ENCODE assay signal across 8 cellular contexts in genomic region chr2:46315103-46315890, GRCh38. TPM values are rescaled to one million over a fixed set of nuclear protein-coding genes. Genes with fewer than 3 reads are reported as not detected.
DNase-seq lines count a peak whose midpoint lies in the region; ATAC-seq and TF ChIP-seq lines count a peak whose summit lies in the region.

No MANE protein-coding gene starts in this region.

- H3K4me2 ChIP-seq in hepatocyte: peak overlapping the region; percentile 20

- H3K9me2 ChIP-seq in hepatocyte (replicated peaks; ENCODE audit: insufficient read depth): no peaks in the 10 kb centered on the region

- DNase-seq in stimulated activated CD4-positive, alpha-beta T cell treated with anti-CD3 and anti-CD28 coated beads, Interleukin-1b, Interleukin-23, amount 100 ng/mL, for 48 hours: peak; percentile 22
- DNase-seq in stimulated activated CD4-positive, alpha-beta T cell treated with anti-CD3 and anti-CD28 coated beads, Interleukin-4, amount 100 ng/mL, for 4 hours: no peak
- peak; percentile 6 for DNase-seq in activated T-helper 9 cell treated with anti-CD3 and anti-CD28 coated beads, Interleukin-2, amount 50 U/mL, for 16 hours (ENCODE audit: low read depth)
- peak; percentile 84 for DNase-seq in hepatocyte (ENCODE audit: low spot score)

- no peak overlapping the region for H3K4me3 ChIP-seq in hepatocyte
- H3K4me3 ChIP-seq in subcutaneous abdominal adipose tissue (ENCODE audit: low read depth in 1 of 5, low read length in 5 of 5): no peak overlapping the region

- peaks cover 28% of the 10 kb centered on the region for H3K4me1 ChIP-seq in hepatocyte (ENCODE audit: insufficient read depth)
- peaks cover 14 to 97% (median 62%) of the 10 kb centered on the region in 5 donors for H3K4me1 ChIP-seq in subcutaneous abdominal adipose tissue (ENCODE audit: control insufficient read depth in 5 of 5, insufficient read depth in 5 of 5, low read length in 5 of 5)

- ATAC-seq in HG02973 (IDR thresholded peaks at IDR 0.05; ENCODE audit: unreplicated experiment): no peak
- no peak for ATAC-seq in HG02571 (IDR thresholded peaks at IDR 0.05; ENCODE audit: unreplicated experiment)
- ATAC-seq in HG02798 (IDR thresholded peaks at IDR 0.05; ENCODE audit: poor library complexity, unreplicated experiment): no peak

- H3K27ac ChIP-seq in hepatocyte (peak overlapping the region; percentile 24), subcutaneous abdominal adipose tissue (ENCODE audit: low read depth, low read length) (peak overlapping the region; percentile 86)

- H3K9me3 ChIP-seq in hepatocyte (ENCODE audit: low read depth) (no peaks in the 10 kb centered on the region), subcutaneous abdominal adipose tissue (ENCODE audit: control insufficient read depth in 5 of 5, low read length in 5 of 5) (no peaks in the 10 kb centered on the region)

- no peaks in the 10 kb centered on the region for H3K36me3 ChIP-seq in hepatocyte (replicated peaks; ENCODE audit: insufficient read depth, low read depth)
- H3K36me3 ChIP-seq in subcutaneous abdominal adipose tissue (ENCODE audit: control insufficient read depth in 5 of 5, insufficient read depth in 5 of 5, low read length in 5 of 5): peaks cover 0 to 7% (median 0%) of the 10 kb centered on the region in 5 donors

- H3K27me3 ChIP-seq in hepatocyte (no peaks in the 10 kb centered on the region), subcutaneous abdominal adipose tissue (ENCODE audit: control insufficient read depth in 5 of 5, insufficient read depth in 4 of 5, low read length in 5 of 5) (peaks cover 0 to 5% (median 0%) of the 10 kb centered on the region in 5 donors)

- no peak overlapping the region for H2AFZ ChIP-seq in hepatocyte

- H3K79me2 ChIP-seq in hepatocyte: peaks cover 88% of the 10 kb centered on the region

- WGBS in hepatocyte (ENCODE audit: low lambda C conversion rate, missing lambda C conversion rate): 65% methylated on average over 11 of the region's 11 CpGs

- H3K9ac ChIP-seq in subcutaneous abdominal adipose tissue (ENCODE audit: low read length in 5 of 5): peak overlapping the region in 4 of 5 donors; percentile 2 to 60 (median 36)

- H4K20me1 ChIP-seq in hepatocyte (ENCODE audit: insufficient read depth, poor library complexity, severe bottlenecking): peaks cover 3% of the 10 kb centered on the region

- TF ChIP-seq CTCF in hepatocyte (IDR thresholded peaks at IDR 0.05; ENCODE audit: poor library complexity): no peak

RNA-seq across cellular contexts. Expression of gene EPAS1, which starts 18.1 kb away (rescaled TPM):
- total RNA-seq in hepatocyte: 98.3 and 112 TPM in 2 replicates
- polyA plus RNA-seq in hepatocyte: 111 and 115 TPM in 2 replicates

Comparison
In these comparisons a context has a peak if more than half of its experiments do, and no peak if none do; other contexts are left out.
1. DNase-seq: peak in stimulated activated CD4-positive, alpha-beta T cell treated with anti-CD3 and anti-CD28 coated beads, Interleukin-1b, Interleukin-23, amount 100 ng/mL, for 48 hours (single experiment), activated T-helper 9 cell treated with anti-CD3 and anti-CD28 coated beads, Interleukin-2, amount 50 U/mL, for 16 hours (single experiment) and hepatocyte (single experiment); none in stimulated activated CD4-positive, alpha-beta T cell treated with anti-CD3 and anti-CD28 coated beads, Interleukin-4, amount 100 ng/mL, for 4 hours (0 of 2).